14 cellular contexts compared by ENCODE assay signal in genomic region chr17:79533116-79533515, GRCh38.
DNase-seq lines count a peak whose midpoint lies in the region; ATAC-seq, FAIRE-seq and TF ChIP-seq lines count a peak whose summit lies in the region.
"Had no signal": no experiment of that assay in that cellular context is flagged by ENCODE, and none has a peak within 500 bp of the region (broad histone marks: within the 10 kb centered on the region; RNA-seq: fewer than 3 reads in every experiment).

No MANE protein-coding gene starts in this region.

- H3K4me2 ChIP-seq in H1 (ENCODE audit: insufficient read depth in 1 of 2, low read depth in 2 of 2, low read length in 2 of 2) (no peak overlapping the region), H9 (ENCODE audit: insufficient read depth, insufficient read length, low read length) (no peak overlapping the region)

- CTCF ChIA-PET in H1 (lab: Charles Lee; ENCODE audit: partially characterized antibody): interaction anchor here (0.8 to 1.2 kb wide), 4 partner anchors 15 to 178 kb away, joined by 3 read pairs; no protein-coding TSS in a partner anchor

- peaks cover 0 to 2% of the 10 kb centered on the region in 2 donors for H3K27me3 Mint-ChIP-seq in natural killer cell treated with Interleukin-12 subunit alpha and Interleukin-12 subunit beta and Interleukin-15 and Interleukin-18, amount 100 ng/mL, for 72 hours
- H3K27me3 Mint-ChIP-seq in natural killer cell (ENCODE audit: low read depth in 2 of 2) (peaks cover 0 to 3% of the 10 kb centered on the region in 2 donors), H9 (ENCODE audit: low read depth) (peaks cover 10% of the 10 kb centered on the region)

- H2AK5ac ChIP-seq in H1 (ENCODE audit: low read depth, low read length) (no peak overlapping the region), H9 (ENCODE audit: insufficient read length, low read length) (no peak overlapping the region)

- H3K4me1 Mint-ChIP-seq in natural killer cell treated with Interleukin-12 subunit alpha and Interleukin-12 subunit beta and Interleukin-15 and Interleukin-18, amount 100 ng/mL, for 72 hours (ENCODE audit: low read depth in 2 of 2): peaks cover 0 to 2% of the 10 kb centered on the region in 2 donors
- H3K4me1 Mint-ChIP-seq in natural killer cell (peaks cover 0 to 19% of the 10 kb centered on the region in 2 donors), H9 (peaks cover 33 to 42% of the 10 kb centered on the region in 2 experiments)
- H3K4me1 Mint-ChIP-seq: B cell had no signal

- H2BK5ac ChIP-seq in H1 (ENCODE audit: low read depth, low read length) (no peak overlapping the region), H9 (ENCODE audit: insufficient read length, low read length) (no peak overlapping the region)

- POLR2A ChIA-PET in H1 (lab: Charles Lee; ENCODE audit: partially characterized antibody): no interaction called here

- no peak overlapping the region for H3K4me3 Mint-ChIP-seq in natural killer cell treated with Interleukin-12 subunit alpha and Interleukin-12 subunit beta and Interleukin-15 and Interleukin-18, amount 100 ng/mL, for 72 hours
- H3K4me3 Mint-ChIP-seq in natural killer cell (no peak overlapping the region), H9 (no peak overlapping the region)
- H3K4me3 Mint-ChIP-seq: B cell; CD4-positive, alpha-beta T cell had no signal

- no peak for TF ChIP-seq EP300 in H1 (IDR thresholded peaks at IDR 0.05; ENCODE audit: borderline replicate concordance in 1 of 2, low read depth in 2 of 2, low read length in 2 of 2)

- H3T11ph ChIP-seq in H9 (ENCODE audit: low read length): no peak overlapping the region

- H3K18ac ChIP-seq in H1 (ENCODE audit: extremely low read depth, low read length): no peak overlapping the region
- no peak overlapping the region for H3K18ac ChIP-seq in H9 (ENCODE audit: insufficient read length, low read depth, low read length)

- H2BK12ac ChIP-seq in H1 (ENCODE audit: low read depth, low read length) (no peak overlapping the region), H9 (ENCODE audit: insufficient read length, low read depth, low read length) (no peak overlapping the region)

- no peak overlapping the region for H2BK120ac ChIP-seq in H1 (replicated peaks; ENCODE audit: low read depth, low read length)
- H2BK120ac ChIP-seq in H9 (ENCODE audit: low read depth, low read length, poor library complexity, severe bottlenecking): no peak overlapping the region

- no peak overlapping the region for H4K8ac ChIP-seq in H1 (ENCODE audit: extremely low read depth, insufficient read depth, low read length)
- no peak overlapping the region for H4K8ac ChIP-seq in H9 (replicated peaks; ENCODE audit: insufficient read length, low read depth, low read length)

- H4K5ac ChIP-seq in H1 (ENCODE audit: insufficient read length, low read depth, low read length) (no peak overlapping the region), H9 (ENCODE audit: insufficient read length, low read depth, low read length) (no peak overlapping the region)

- H4K91ac ChIP-seq in H1 (replicated peaks; ENCODE audit: insufficient read length, low read length) (peak overlapping the region; percentile 79), H9 (ENCODE audit: insufficient read length, low read depth, low read length) (no peak overlapping the region)

- H3K4ac ChIP-seq in H1 (replicated peaks; ENCODE audit: insufficient read length, low read depth, low read length) (no peak overlapping the region), H9 (ENCODE audit: low read depth, low read length) (no peak overlapping the region)

- H3K14ac ChIP-seq in H1 (ENCODE audit: insufficient read length) (no peak overlapping the region), H9 (ENCODE audit: insufficient read depth, low read length) (no peak overlapping the region)

- H3K27ac ChIP-seq in H1 (ENCODE audit: low read depth, low read length): no peak overlapping the region
- H3K27ac ChIP-seq in H9 (ENCODE audit: insufficient read length, low read depth, low read length): no peak overlapping the region

- no peak overlapping the region for H3K4me3 ChIP-seq in H1 (ENCODE audit: extremely low read depth in 1 of 4, insufficient read depth in 2 of 4, low read depth in 3 of 4, low read length in 4 of 4)

- peaks cover 5 to 21% (median 15%) of the 10 kb centered on the region in 4 experiments for H3K4me1 ChIP-seq in H1 (replicated peaks in 1 of 4; ENCODE audit: control insufficient read depth in 3 of 4, insufficient read depth in 4 of 4, low read length in 3 of 4)
- peaks cover 3% of the 10 kb centered on the region; the same call in 1 of the 2 replicates for H3K4me1 ChIP-seq in H9 (ENCODE audit: insufficient read depth, low read length)

- no peak for TF ChIP-seq CTCF in natural killer cell (IDR thresholded peaks at IDR 0.05)
- no peak for TF ChIP-seq CTCF in H1 (IDR thresholded peaks at IDR 0.05; ENCODE audit: control extremely low read depth in 1 of 3, insufficient read depth in 1 of 3, low read depth in 1 of 3, low read length in 3 of 3)
- TF ChIP-seq CTCF in H9 (conservative IDR thresholded peaks at IDR 0.05): no peak

- peaks cover 0 to 2% of the 10 kb centered on the region in 2 experiments for H4K20me1 ChIP-seq in H1 (replicated peaks in 1 of 2; ENCODE audit: control insufficient read depth in 1 of 2, insufficient read depth in 2 of 2, low read length in 2 of 2)
- no peaks in the 10 kb centered on the region for H4K20me1 ChIP-seq in H9 (ENCODE audit: control insufficient read depth, insufficient read depth, insufficient read length)

- H3K56ac ChIP-seq in H1 (replicated peaks; ENCODE audit: insufficient read length, low read depth, low read length): no peak overlapping the region
- no peak overlapping the region for H3K56ac ChIP-seq in H9 (ENCODE audit: insufficient read length, low read depth, low read length)

- H3K27me3 ChIP-seq in H1 (replicated peaks in 1 of 4; ENCODE audit: control insufficient read depth in 3 of 4, extremely low read depth in 1 of 4, insufficient read depth in 3 of 4, low read length in 3 of 4) (no peaks in the 10 kb centered on the region), H9 (ENCODE audit: insufficient read depth, low read length) (no peaks in the 10 kb centered on the region)

- intact Hi-C loops in natural killer cell (cut with micrococcal nuclease) (no loop called here), posterior vena cava (cut with DNase I) (no loop called here)

- no peak overlapping the region for H3K27ac Mint-ChIP-seq in natural killer cell treated with Interleukin-12 subunit alpha and Interleukin-12 subunit beta and Interleukin-15 and Interleukin-18, amount 100 ng/mL, for 72 hours
- no peak overlapping the region for H3K27ac Mint-ChIP-seq in natural killer cell
- H3K27ac Mint-ChIP-seq in H9: no peak overlapping the region
- H3K27ac Mint-ChIP-seq: B cell; CD4-positive, alpha-beta T cell had no signal

- H3K36me3 ChIP-seq in H1 (ENCODE audit: control insufficient read depth in 2 of 4, insufficient read depth in 4 of 4, low read length in 3 of 4): no peaks in the 10 kb centered on the region

- H3K23me2 ChIP-seq in H1 (ENCODE audit: low read depth, low read length) (no peaks in the 10 kb centered on the region), H9 (ENCODE audit: insufficient read length, low read depth, low read length, poor library complexity, severe bottlenecking) (no peaks in the 10 kb centered on the region)

- H3K9me3 ChIP-seq in H1 (ENCODE audit: insufficient read depth in 2 of 2, low read depth in 1 of 2, low read length in 1 of 2): no peaks in the 10 kb centered on the region
- H3K9me3 ChIP-seq in H9 (ENCODE audit: control insufficient read depth, low read depth, low read length): no peaks in the 10 kb centered on the region

- H3K23ac ChIP-seq in H1 (ENCODE audit: insufficient read length) (no peak overlapping the region), H9 (ENCODE audit: insufficient read length, low read depth, low read length) (no peak overlapping the region)

- H3K9ac ChIP-seq in H1 (replicated peaks in 1 of 4; ENCODE audit: extremely low read depth in 1 of 4, low read depth in 3 of 4, low read length in 3 of 4): no peak overlapping the region
- no peak overlapping the region for H3K9ac ChIP-seq in H9 (ENCODE audit: extremely low read depth, insufficient read length, low read length)

- no peaks in the 10 kb centered on the region for H3K79me2 ChIP-seq in H1 (ENCODE audit: control insufficient read depth in 1 of 2, insufficient read depth in 2 of 2, low read length in 2 of 2)
- H3K79me2 ChIP-seq in H9 (ENCODE audit: insufficient read depth, low read length): no peaks in the 10 kb centered on the region

- no peaks in the 10 kb centered on the region for H3K9me3 Mint-ChIP-seq in natural killer cell treated with Interleukin-12 subunit alpha and Interleukin-12 subunit beta and Interleukin-15 and Interleukin-18, amount 100 ng/mL, for 72 hours
- H3K9me3 Mint-ChIP-seq in natural killer cell (no peaks in the 10 kb centered on the region), H9 (no peaks in the 10 kb centered on the region; a peak in 2 of 5 replicates)
- H3K9me3 Mint-ChIP-seq: CD4-positive, alpha-beta T cell had no signal

- no peak for ATAC-seq in natural killer cell treated with Interleukin-12 subunit alpha and Interleukin-12 subunit beta and Interleukin-15 and Interleukin-18, amount 100 ng/mL, for 72 hours
- ATAC-seq in natural killer cell (no peak), HG03565 (IDR thresholded peaks at IDR 0.05; ENCODE audit: unreplicated experiment) (no peak)

- 88% methylated on average over 12 of the region's 12 CpGs; no CpG with 5 or more reads in 1 of the 2 experiments for WGBS in H1 (ENCODE audit: extremely low coverage in 1 of 2, insufficient coverage in 1 of 2, insufficient read length in 1 of 2, insufficient replicate concordance in 2 of 2, low coverage in 1 of 2, low lambda C conversion rate in 2 of 2, missing lambda C conversion rate in 1 of 2), 2 experiments
- no CpG with 5 or more reads among the region's 12 CpGs for WGBS in H9 (ENCODE audit: extremely low coverage, insufficient read length, low lambda C conversion rate)

- H2AFZ ChIP-seq in H1 (ENCODE audit: low read length) (no peak overlapping the region), H9 (ENCODE audit: low read length) (no peak overlapping the region)

- TF ChIP-seq RAD21 in H1 (IDR thresholded peaks at IDR 0.05 in 1 of 2, conservative IDR thresholded peaks at IDR 0.05 in 1 of 2; ENCODE audit: low read depth in 2 of 2, low read length in 2 of 2): no peak

- DNase-seq in natural killer cell treated with Interleukin-12 subunit alpha and Interleukin-12 subunit beta and Interleukin-15 and Interleukin-18, amount 100 ng/mL, for 72 hours (ENCODE audit: low spot score): peak; percentile 25
- no peak for DNase-seq in natural killer cell
- DNase-seq in H1 (ENCODE audit: low read depth in 1 of 2, low spot score in 2 of 2): no peak
- DNase-seq in posterior vena cava (ENCODE audit: low spot score): peak; percentile 45
- DNase-seq in LoVo (ENCODE audit: low spot score): no peak
- no peak for DNase-seq in H9
- DNase-seq: C1 segment of cervical spinal cord; Calu3; CD4-positive, alpha-beta T cell; DMS 273 treated with DMSO at 0.1 percent for 48 hours had no signal

- H2BK20ac ChIP-seq in H1 (ENCODE audit: low read length) (no peak overlapping the region), H9 (ENCODE audit: low read depth, low read length, poor library complexity, severe bottlenecking) (no peak overlapping the region)

- no peak for FAIRE-seq in H1 (lab: Jason Lieb, UNC)
- FAIRE-seq: A204.1, H54 had no signal

- H3K79me1 ChIP-seq in H1 (ENCODE audit: low read depth, low read length) (no peaks in the 10 kb centered on the region), H9 (ENCODE audit: insufficient read depth, low read depth, low read length, poor library complexity, severe bottlenecking) (no peaks in the 10 kb centered on the region)

- H2BK15ac ChIP-seq in H1 (ENCODE audit: low read length) (no peak overlapping the region), H9 (ENCODE audit: low read depth, low read length) (no peak overlapping the region)

- H3K36me3 Mint-ChIP-seq in natural killer cell treated with Interleukin-12 subunit alpha and Interleukin-12 subunit beta and Interleukin-15 and Interleukin-18, amount 100 ng/mL, for 72 hours: no peaks in the 10 kb centered on the region
- H3K36me3 Mint-ChIP-seq in natural killer cell: no peaks in the 10 kb centered on the region
- H3K36me3 Mint-ChIP-seq in H9 (ENCODE audit: insufficient read depth in 1 of 3, low read depth in 3 of 3): no peaks in the 10 kb centered on the region; a peak in 2 of 7 replicates

- no peak for TF ChIP-seq POLR2A in H1 (IDR thresholded peaks at IDR 0.05; ENCODE audit: control extremely low read depth in 1 of 2, low read depth in 2 of 2, low read length in 2 of 2)

Comparison
In these comparisons a context has a peak if more than half of its experiments do, and no peak if none do; other contexts are left out.
1. DNase-seq: peak in natural killer cell treated with Interleukin-12 subunit alpha and Interleukin-12 subunit beta and Interleukin-15 and Interleukin-18, amount 100 ng/mL, for 72 hours (single experiment) and posterior vena cava (single experiment); none in natural killer cell (single experiment), H1 (0 of 2), LoVo (single experiment) and H9 (single experiment).